23 cellular contexts compared by ENCODE assay signal in the genomic region with DNA sequence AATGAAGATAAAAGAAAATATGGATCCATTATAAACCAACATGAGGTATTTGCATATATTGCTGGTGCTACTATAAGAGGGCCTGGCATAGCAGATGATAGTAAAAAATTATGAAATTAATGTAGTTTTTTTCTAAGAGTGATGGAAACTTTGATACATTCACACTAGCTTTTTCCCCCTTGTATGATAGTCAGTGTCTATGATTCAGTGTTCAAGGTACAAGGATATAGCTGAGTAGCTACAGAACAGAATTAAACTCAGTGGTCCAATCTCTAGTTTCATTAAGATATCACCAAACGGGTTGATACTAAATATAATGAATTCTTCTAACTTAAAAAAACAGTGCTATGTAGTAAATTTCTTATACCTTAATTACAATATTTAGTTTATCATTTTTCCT.
"Had no signal": no experiment of that assay in that cellular context is flagged by ENCODE, and none has a peak within 500 bp of the region (broad histone marks: within the 10 kb centered on the region; RNA-seq: fewer than 3 reads in every experiment).

No MANE protein-coding gene starts in this region.

- DNase-seq: activated B cell treated with CpG ODN at 0.5 μM for 24 hours; activated CD4-positive, alpha-beta T cell treated with anti-CD3 and anti-CD28 coated beads, Interleukin-2, amount 50 U/mL, for 1 hour; activated CD8-positive, alpha-beta memory T cell treated with anti-CD3 and anti-CD28 coated beads, Interleukin-2, amount 50 U/mL, for 48 hours; activated gamma-delta T cell treated with Interleukin-2 at 50 U/mL for 16 hours; adrenal gland; central memory CD4-positive, alpha-beta T cell; effector memory CD4-positive, alpha-beta T cell; immature natural killer cell; lower lobe of right lung; naive B cell; nucleus accumbens; right lobe of liver; spleen; stimulated activated CD4-positive, alpha-beta T cell treated with anti-CD3 and anti-CD28 coated beads, Interleukin-4, amount 100 ng/mL, for 1 hour; SW 1271; T-helper 17 cell; transverse colon had no signal

- ATAC-seq: left lobe of liver, lower lobe of right lung, right lobe of liver, T-helper 17 cell had no signal

- H3K27me3 ChIP-seq: adrenal gland, ascending aorta, brain microvascular endothelial cell, right lobe of liver, spleen, transverse colon had no signal

- H3K27ac ChIP-seq: ascending aorta, lower lobe of right lung, right lobe of liver, SK-N-MC, spleen, transverse colon had no signal

- H3K4me1 ChIP-seq: ascending aorta, lower lobe of right lung, right lobe of liver, spleen, transverse colon had no signal

- H3K4me3 Mint-ChIP-seq: activated B cell treated with CpG ODN at 0.5 μM for 24 hours; activated T-helper 1 cell treated with anti-CD3 and anti-CD28 coated beads, Interleukin-12 subunit alpha, Interleukin-12 subunit beta, Interleukin-2, Interleukin-4 antibody, amounts not matched to agents 30 ng/mL and 10 ng/mL and 1 ng/mL, durations not matched to agents 14 hours and 24 hours and 36 hours; immature natural killer cell; naive B cell; T-helper 17 cell had no signal

- H3K9me3 Mint-ChIP-seq: activated B cell treated with CpG ODN at 0.5 μM for 24 hours, immature natural killer cell had no signal

- FAIRE-seq: urothelium cell line had no signal

- H3K9me3 ChIP-seq: ascending aorta, lower lobe of right lung, right lobe of liver, transverse colon had no signal

- H3K4me1 Mint-ChIP-seq: immature natural killer cell, naive B cell had no signal

- H3K27ac Mint-ChIP-seq: activated B cell treated with CpG ODN at 0.5 μM for 24 hours, immature natural killer cell, naive B cell, T-helper 17 cell had no signal

- H3K4me3 ChIP-seq: ascending aorta, lower lobe of right lung, right lobe of liver, SK-N-MC, spleen, transverse colon had no signal

- H3K27me3 Mint-ChIP-seq: activated B cell treated with CpG ODN at 0.5 μM for 24 hours, naive B cell, T-helper 17 cell had no signal
